26 cellular contexts compared by ENCODE assay signal in genomic region chr7:40301486-40302065, GRCh38.
A peak's percentile ranks its signal among the peaks of the same experiment; 100 is the strongest.
DNase-seq lines count a peak whose midpoint lies in the region; ATAC-seq and TF ChIP-seq lines count a peak whose summit lies in the region.
"Had no signal": no experiment of that assay in that cellular context is flagged by ENCODE, and none has a peak within 500 bp of the region (broad histone marks: within the 10 kb centered on the region; RNA-seq: fewer than 3 reads in every experiment).

No MANE protein-coding gene starts in this region.

- no peaks in the 10 kb centered on the region for H3K9me3 ChIP-seq in IMR-90 (ENCODE audit: control insufficient read depth, insufficient read depth, low read length)
- H3K9me3 ChIP-seq: adrenal gland, Peyer's patch, tibial artery had no signal

- TF ChIP-seq CTCF in IMR-90 (conservative IDR thresholded peaks at IDR 0.05; ENCODE audit: low read depth, low read length): no peak
- no peak for TF ChIP-seq CTCF in choroid plexus epithelial cell (conservative IDR thresholded peaks at IDR 0.05; ENCODE audit: low read depth, low read length)
- TF ChIP-seq CTCF in nephron (IDR thresholded peaks at IDR 0.05; ENCODE audit: unreplicated experiment in 3 of 3): no peak

- intact Hi-C loops in IMR-90 (cut with micrococcal nuclease): no loop called here
- intact Hi-C loops in activated T-helper 2 cell treated with anti-CD3 and anti-CD28 coated beads, Interferon-gamma antibody, Interleukin-2, Interleukin-4, amounts not matched to agents 10 μg/mL and 5 μg/mL and 100 μg/mL, durations not matched to agents 14 hours and 24 hours and 36 hours (cut with micrococcal nuclease): no loop called here

- no peak overlapping the region for H2AK5ac ChIP-seq in IMR-90 (ENCODE audit: low read depth, low read length)

- DNase-seq in IMR-90 (peak; percentile 50), choroid plexus epithelial cell (ENCODE audit: low read depth) (peak; percentile 66)
- no peak for DNase-seq in activated CD4-positive, CD25-positive, alpha-beta regulatory T cell (lab: John Stamatoyannopoulos, UW)
- no peak for DNase-seq in activated naive CD4-positive, alpha-beta T cell treated with anti-CD3 and anti-CD28 coated beads, Interleukin-2, amount 50 U/mL, for 72 hours (ENCODE audit: low spot score in 2 of 2)
- DNase-seq in activated T-helper 2 cell treated with anti-CD3 and anti-CD28 coated beads, Interferon-gamma antibody, Interleukin-2, Interleukin-4, amounts not matched to agents 10 μg/mL and 5 μg/mL and 100 μg/mL, durations not matched to agents 14 hours and 24 hours and 36 hours (ENCODE audit: low spot score): no peak
- DNase-seq: activated CD4-positive, alpha-beta T cell treated with anti-CD3 and anti-CD28 coated beads, Interleukin-2, amount 50 U/mL, for 48 hours; activated gamma-delta T cell; adrenal gland; C1 segment of cervical spinal cord; caudate nucleus; H9; kidney; NCI-H2171; NCI-H524 treated with DMSO at 0.1 percent for 48 hours; nucleus accumbens; Peyer's patch; stimulated activated CD4-positive, alpha-beta T cell treated with anti-CD3 and anti-CD28 coated beads, Interleukin-4, amount 100 ng/mL, for 24 hours; stimulated activated naive CD8-positive, alpha-beta T cell treated with anti-CD3 and anti-CD28 coated beads, Interleukin-15, Interleukin-2, amounts not matched to agents 100 U/mL and 50 U/mL, for 24 hours; tibial artery had no signal

- BruUV-seq in IMR-90 (replicated peaks; lab: Mats Ljungman, UMichigan): no TSS peak

- TF ChIP-seq RAD21 in IMR-90 (IDR thresholded peaks at IDR 0.05; ENCODE audit: low read length): no peak

- peak overlapping the region; percentile 69; the same call in 1 of the 3 replicates for H2BK15ac ChIP-seq in IMR-90 (ENCODE audit: low read depth, low read length)

- H3K36me3 Mint-ChIP-seq in nephron (ENCODE audit: low read depth): no peaks in the 10 kb centered on the region
- H3K36me3 Mint-ChIP-seq in activated naive CD4-positive, alpha-beta T cell treated with anti-CD3 and anti-CD28 coated beads, Interleukin-2, amount 50 U/mL, for 72 hours: no peaks in the 10 kb centered on the region
- H3K36me3 Mint-ChIP-seq in activated T-helper 2 cell treated with anti-CD3 and anti-CD28 coated beads, Interferon-gamma antibody, Interleukin-2, Interleukin-4, amounts not matched to agents 10 μg/mL and 5 μg/mL and 100 μg/mL, durations not matched to agents 14 hours and 24 hours and 36 hours (ENCODE audit: low read depth): no peaks in the 10 kb centered on the region

- dilution Hi-C loops in IMR-90 (cut with HindIII; ENCODE audit: low sequenced_read_pairs, unreplicated experiment): no loop called here

- no peak overlapping the region for H3K56ac ChIP-seq in IMR-90 (ENCODE audit: extremely low read depth, insufficient read depth, low read length)

- 0 out of 2 replicates have a peak overlapping the region, but pooled peaks have one; percentile 59 for H3K4ac ChIP-seq in IMR-90 (ENCODE audit: low read depth, low read length)

- H2AK9ac ChIP-seq in IMR-90 (replicated peaks; ENCODE audit: low read depth, low read length, poor library complexity): no peak overlapping the region

- H3K27me3 Mint-ChIP-seq in nephron (ENCODE audit: low read depth): no peaks in the 10 kb centered on the region
- no peaks in the 10 kb centered on the region for H3K27me3 Mint-ChIP-seq in activated T-helper 2 cell treated with anti-CD3 and anti-CD28 coated beads, Interferon-gamma antibody, Interleukin-2, Interleukin-4, amounts not matched to agents 10 μg/mL and 5 μg/mL and 100 μg/mL, durations not matched to agents 14 hours and 24 hours and 36 hours (ENCODE audit: low read depth)

- H3K9me1 ChIP-seq in IMR-90 (ENCODE audit: insufficient read depth, low read length): no peaks in the 10 kb centered on the region

- H3K27ac Mint-ChIP-seq in nephron: peak overlapping the region; percentile 10 to 39 (median 14)
- no peak overlapping the region for H3K27ac Mint-ChIP-seq in activated naive CD4-positive, alpha-beta T cell treated with anti-CD3 and anti-CD28 coated beads, Interleukin-2, amount 50 U/mL, for 72 hours
- no peak overlapping the region for H3K27ac Mint-ChIP-seq in activated T-helper 2 cell treated with anti-CD3 and anti-CD28 coated beads, Interferon-gamma antibody, Interleukin-2, Interleukin-4, amounts not matched to agents 10 μg/mL and 5 μg/mL and 100 μg/mL, durations not matched to agents 14 hours and 24 hours and 36 hours

- H3K9me3 Mint-ChIP-seq in nephron: no peaks in the 10 kb centered on the region
- no peaks in the 10 kb centered on the region for H3K9me3 Mint-ChIP-seq in activated naive CD4-positive, alpha-beta T cell treated with anti-CD3 and anti-CD28 coated beads, Interleukin-2, amount 50 U/mL, for 72 hours
- H3K9me3 Mint-ChIP-seq in activated T-helper 2 cell treated with anti-CD3 and anti-CD28 coated beads, Interferon-gamma antibody, Interleukin-2, Interleukin-4, amounts not matched to agents 10 μg/mL and 5 μg/mL and 100 μg/mL, durations not matched to agents 14 hours and 24 hours and 36 hours: no peaks in the 10 kb centered on the region
- H3K9me3 Mint-ChIP-seq: H9 had no signal

- H4K8ac ChIP-seq in IMR-90 (ENCODE audit: low read depth in 2 of 2, low read length in 2 of 2): no peak overlapping the region; a peak in 1 of 4 replicates

- H3K79me1 ChIP-seq in IMR-90 (ENCODE audit: low read depth in 1 of 2, low read length in 2 of 2): no peaks in the 10 kb centered on the region

- H2AFZ ChIP-seq in ACC112 (ENCODE audit: low read length, unreplicated experiment) (peak overlapping the region; percentile 67), IMR-90 (replicated peaks; ENCODE audit: low read length, poor library complexity) (no peak overlapping the region)

- H2BK120ac ChIP-seq in IMR-90 (ENCODE audit: low read depth, low read length): peak overlapping the region; percentile 59; the same call in 1 of the 2 replicates

- H2BK5ac ChIP-seq in IMR-90 (ENCODE audit: low read depth, low read length, poor library complexity, severe bottlenecking): peak overlapping the region; percentile 5

- no peak overlapping the region; the same call in 1 of the 2 replicates for H4K91ac ChIP-seq in IMR-90 (ENCODE audit: insufficient read depth, low read depth, low read length)

- peaks cover 68% of the 10 kb centered on the region for H3K4me1 ChIP-seq in ACC112 (ENCODE audit: control insufficient read depth, insufficient read depth, low read length, unreplicated experiment)
- H3K4me1 ChIP-seq in IMR-90 (ENCODE audit: control insufficient read depth, insufficient read depth, low read length): peaks cover 12% of the 10 kb centered on the region
- H3K4me1 ChIP-seq: adrenal gland, Peyer's patch had no signal

- no peak for TF ChIP-seq POLR2A in IMR-90 (IDR thresholded peaks at IDR 0.05; ENCODE audit: low read depth, low read length)

- no peaks in the 10 kb centered on the region for H3K79me2 ChIP-seq in ACC112 (ENCODE audit: control insufficient read depth, insufficient read depth, low read length, unreplicated experiment)

- H3K4me2 ChIP-seq in IMR-90 (ENCODE audit: low read depth, low read length): no peak overlapping the region

- WGBS in IMR-90 (ENCODE audit: extremely low coverage in 2 of 2, insufficient read length in 1 of 2), 2 experiments: 83% methylated on average over 1 of the region's 1 CpG; no CpG with 5 or more reads in 1 of the 2 experiments

- H4K20me1 ChIP-seq in IMR-90 (ENCODE audit: insufficient read depth, low read length): no peaks in the 10 kb centered on the region

- H3K4me1 Mint-ChIP-seq in nephron: peaks cover 14% of the 10 kb centered on the region
- peaks cover 3% of the 10 kb centered on the region for H3K4me1 Mint-ChIP-seq in activated T-helper 2 cell treated with anti-CD3 and anti-CD28 coated beads, Interferon-gamma antibody, Interleukin-2, Interleukin-4, amounts not matched to agents 10 μg/mL and 5 μg/mL and 100 μg/mL, durations not matched to agents 14 hours and 24 hours and 36 hours (ENCODE audit: low read depth)

- H3K27ac ChIP-seq in ACC112 (ENCODE audit: low read depth, low read length): peak overlapping the region; percentile 27; the same call in 1 of the 2 replicates
- H3K27ac ChIP-seq in IMR-90 (ENCODE audit: insufficient read depth, low read length): no peak overlapping the region
- H3K27ac ChIP-seq: adrenal gland, epithelial cell of prostate, Peyer's patch, SK-N-MC, VCaP had no signal

- H3K4me3 ChIP-seq in ACC112 (ENCODE audit: low read depth, low read length) (no peak overlapping the region), IMR-90 (ENCODE audit: insufficient read depth, low read depth, low read length) (no peak overlapping the region), choroid plexus epithelial cell (ENCODE audit: low read depth, low read length) (no peak overlapping the region)
- H3K4me3 ChIP-seq: adrenal gland, K562, Peyer's patch, SK-N-MC, tibial artery had no signal

- no peak overlapping the region for H3K9ac ChIP-seq in IMR-90 (ENCODE audit: low read depth, low read length)

- in situ Hi-C loops in IMR-90 (cut with MboI; ENCODE audit: low sequenced_read_pairs): no loop called here

- H3K23ac ChIP-seq in IMR-90 (ENCODE audit: low read depth, low read length): peak overlapping the region; percentile 82; the same call in 1 of the 2 replicates

- POLR2A ChIA-PET in IMR-90 (lab: Charles Lee; ENCODE audit: unreplicated experiment): no interaction called here

- H3K4me3 Mint-ChIP-seq in nephron: no peak overlapping the region
- no peak overlapping the region for H3K4me3 Mint-ChIP-seq in activated T-helper 2 cell treated with anti-CD3 and anti-CD28 coated beads, Interferon-gamma antibody, Interleukin-2, Interleukin-4, amounts not matched to agents 10 μg/mL and 5 μg/mL and 100 μg/mL, durations not matched to agents 14 hours and 24 hours and 36 hours (ENCODE audit: low read depth)
- H3K4me3 Mint-ChIP-seq: H9 had no signal

- H3K14ac ChIP-seq in IMR-90 (replicated peaks; ENCODE audit: low read depth, low read length): peak overlapping the region; percentile 70

- H2BK20ac ChIP-seq in IMR-90 (ENCODE audit: low read depth, low read length): 0 out of 2 replicates have a peak overlapping the region, but pooled peaks have one; percentile 64

- ATAC-seq in IMR-90 (ENCODE audit: low read depth) (peak; percentile 85), HG02623 (IDR thresholded peaks at IDR 0.05; ENCODE audit: unreplicated experiment) (no peak)
- ATAC-seq in activated naive CD4-positive, alpha-beta T cell treated with anti-CD3 and anti-CD28 coated beads, Interleukin-2, amount 50 U/mL, for 72 hours: no peak
- ATAC-seq: K562; stimulated activated naive CD8-positive, alpha-beta T cell treated with anti-CD3 and anti-CD28 coated beads, Interleukin-15, Interleukin-2, amounts not matched to agents 100 U/mL and 50 U/mL, for 24 hours had no signal

- H3K36me3 ChIP-seq in ACC112 (ENCODE audit: insufficient read depth, low read length) (no peaks in the 10 kb centered on the region), IMR-90 (ENCODE audit: control insufficient read depth, insufficient read depth, low read length) (no peaks in the 10 kb centered on the region)
- H3K36me3 ChIP-seq: adrenal gland, Peyer's patch, tibial artery had no signal

- H3K27me3 ChIP-seq in ACC112 (ENCODE audit: insufficient read depth, low read length) (no peaks in the 10 kb centered on the region), IMR-90 (ENCODE audit: control insufficient read depth, insufficient read depth, low read length) (no peaks in the 10 kb centered on the region)
- H3K27me3 ChIP-seq: adrenal gland, Peyer's patch, tibial artery had no signal

- CTCF ChIA-PET in IMR-90 (lab: Yijun Ruan, JAX): no interaction called here

- H3K18ac ChIP-seq in IMR-90 (ENCODE audit: low read depth, low read length): no peak overlapping the region

- no peak overlapping the region for H4K5ac ChIP-seq in IMR-90 (ENCODE audit: low read depth, low read length)

Comparison
In these comparisons a context has a peak if more than half of its experiments do, and no peak if none do; other contexts are left out.
1. DNase-seq: peak in IMR-90 (single experiment) and choroid plexus epithelial cell (single experiment); none in activated CD4-positive, CD25-positive, alpha-beta regulatory T cell (0 of 4), activated naive CD4-positive, alpha-beta T cell treated with anti-CD3 and anti-CD28 coated beads, Interleukin-2, amount 50 U/mL, for 72 hours (0 of 2) and activated T-helper 2 cell treated with anti-CD3 and anti-CD28 coated beads, Interferon-gamma antibody, Interleukin-2, Interleukin-4, amounts not matched to agents 10 μg/mL and 5 μg/mL and 100 μg/mL, durations not matched to agents 14 hours and 24 hours and 36 hours (single experiment).
2. H3K27ac Mint-ChIP-seq: peak in nephron (3 of 3); none in activated naive CD4-positive, alpha-beta T cell treated with anti-CD3 and anti-CD28 coated beads, Interleukin-2, amount 50 U/mL, for 72 hours (0 of 2) and activated T-helper 2 cell treated with anti-CD3 and anti-CD28 coated beads, Interferon-gamma antibody, Interleukin-2, Interleukin-4, amounts not matched to agents 10 μg/mL and 5 μg/mL and 100 μg/mL, durations not matched to agents 14 hours and 24 hours and 36 hours (single experiment).